Comparison of ENCODE assay signal across 17 cellular contexts in the genomic region with DNA sequence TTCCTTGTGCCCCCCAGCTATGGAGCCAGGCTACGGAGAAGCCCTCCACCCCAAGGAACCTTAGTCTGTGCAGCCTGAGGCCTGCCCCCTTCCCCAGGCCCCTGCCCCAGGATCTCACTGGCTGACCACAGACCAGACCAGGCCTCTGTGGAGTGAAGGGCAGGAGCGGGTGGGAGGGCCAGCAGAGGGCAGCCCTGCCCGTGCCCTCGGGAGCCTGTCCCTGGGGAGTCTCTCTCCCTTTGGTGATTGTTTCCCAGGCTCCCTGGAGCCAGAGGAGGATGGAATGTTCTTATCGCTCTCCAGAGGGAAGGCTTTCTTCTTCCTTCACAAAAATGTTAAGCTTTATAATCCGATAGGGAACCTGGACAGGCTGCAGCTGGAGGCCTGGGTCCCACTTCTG.
DNase-seq lines count a peak whose midpoint lies in the region; ATAC-seq and TF ChIP-seq lines count a peak whose summit lies in the region.
"Had no signal": no experiment of that assay in that cellular context is flagged by ENCODE, and none has a peak within 500 bp of the region (broad histone marks: within the 10 kb centered on the region; RNA-seq: fewer than 3 reads in every experiment).

No MANE protein-coding gene starts in this region.

- H3K36me3 Mint-ChIP-seq in mesothelial cell of epicardium, result no peaks in the 10 kb centered on the region
- H3K36me3 Mint-ChIP-seq in T-helper 2 cell treated with Interferon-gamma antibody and Interleukin-4, amounts not matched to agents 5 μg/mL and 100 μg/mL, for 36 hours (ENCODE audit: low read depth), result no peaks in the 10 kb centered on the region
- H3K36me3 Mint-ChIP-seq: CD8-positive, alpha-beta memory T cell had no signal

- H3K4me3 Mint-ChIP-seq in mesothelial cell of epicardium, result no peak overlapping the region
- no peak overlapping the region for H3K4me3 Mint-ChIP-seq in T-helper 2 cell treated with Interferon-gamma antibody and Interleukin-4, amounts not matched to agents 5 μg/mL and 100 μg/mL, for 36 hours
- H3K4me3 Mint-ChIP-seq: CD8-positive, alpha-beta memory T cell; nephron had no signal

- no peaks in the 10 kb centered on the region for H3K27me3 ChIP-seq in heart left ventricle

- H3K9me3 ChIP-seq in heart left ventricle, result no peaks in the 10 kb centered on the region

- H3K9me3 Mint-ChIP-seq in mesothelial cell of epicardium, result no peaks in the 10 kb centered on the region
- H3K9me3 Mint-ChIP-seq in T-helper 2 cell treated with Interferon-gamma antibody and Interleukin-4, amounts not matched to agents 5 μg/mL and 100 μg/mL, for 36 hours, result no peaks in the 10 kb centered on the region
- H3K9me3 Mint-ChIP-seq: nephron had no signal

- WGBS in heart left ventricle, 4 donors, result 47 to 66% (median 55%) methylated on average over 2 to 6 of the region's 6 CpGs

- H3K36me3 ChIP-seq in heart left ventricle, result no peaks in the 10 kb centered on the region

- TF ChIP-seq POLR2A in heart left ventricle (IDR thresholded peaks at IDR 0.05), result no peak

- peak; percentile 87 for DNase-seq in COLO829 (ENCODE audit: low spot score)
- DNase-seq in heart left ventricle, result peak in 3 of 5 donors; percentile 29 to 56 (median 53)
- no peak for DNase-seq in mesothelial cell of epicardium (ENCODE audit: low spot score in 2 of 2, unreplicated experiment in 2 of 2)
- no peak for DNase-seq in activated T-cell treated with anti-CD3 and anti-CD28 coated beads for 4 hours
- DNase-seq in foreskin fibroblast, result no peak
- DNase-seq in T-helper 2 cell treated with Interferon-gamma antibody and Interleukin-4, amounts not matched to agents 5 μg/mL and 100 μg/mL, for 36 hours (ENCODE audit: low spot score), result no peak
- DNase-seq in GM19238 (ENCODE audit: insufficient read length, low spot score), result no peak
- DNase-seq: ACHN; activated CD4-positive, CD25-positive, alpha-beta regulatory T cell; activated naive CD4-positive, alpha-beta T cell treated with anti-CD3 and anti-CD28 coated beads, Interleukin-2, amount 50 U/mL, for 16 hours; CD8-positive, alpha-beta memory T cell; GF-D8; NCI-H1092 treated with DMSO at 0.1 percent for 48 hours; stimulated activated CD4-positive, alpha-beta T cell treated with anti-CD3 and anti-CD28 coated beads, Interleukin-4, amount 100 ng/mL, for 1 hour had no signal

- H3K4me3 ChIP-seq in heart left ventricle (no peak overlapping the region), foreskin fibroblast (ENCODE audit: low read depth in 1 of 2, low read length in 2 of 2) (no peak overlapping the region)

- H3K4me1 Mint-ChIP-seq in mesothelial cell of epicardium, result peaks cover 15% of the 10 kb centered on the region
- H3K4me1 Mint-ChIP-seq in T-helper 2 cell treated with Interferon-gamma antibody and Interleukin-4, amounts not matched to agents 5 μg/mL and 100 μg/mL, for 36 hours (ENCODE audit: low read depth), result no peaks in the 10 kb centered on the region
- H3K4me1 Mint-ChIP-seq: CD8-positive, alpha-beta memory T cell had no signal

- H3K27ac Mint-ChIP-seq in mesothelial cell of epicardium, result peak overlapping the region; percentile 81
- H3K27ac Mint-ChIP-seq in T-helper 2 cell treated with Interferon-gamma antibody and Interleukin-4, amounts not matched to agents 5 μg/mL and 100 μg/mL, for 36 hours, result no peak overlapping the region
- H3K27ac Mint-ChIP-seq: CD8-positive, alpha-beta memory T cell had no signal

- TF ChIP-seq CTCF in VCaP (conservative IDR thresholded peaks at IDR 0.05), result no peak
- TF ChIP-seq CTCF in heart left ventricle (IDR thresholded peaks at IDR 0.05), result peak; percentile 8 to 57 (median 44)
- no peak for TF ChIP-seq CTCF in mesothelial cell of epicardium (IDR thresholded peaks at IDR 0.05; ENCODE audit: unreplicated experiment)
- TF ChIP-seq CTCF in foreskin fibroblast (IDR thresholded peaks at IDR 0.05; ENCODE audit: low read depth, low read length), result no peak

- ATAC-seq in heart left ventricle, result peak; percentile 59 to 88 (median 83)
- ATAC-seq: sciatic nerve had no signal

- H3K27me3 Mint-ChIP-seq in mesothelial cell of epicardium (ENCODE audit: low read depth), result peaks cover 3% of the 10 kb centered on the region
- H3K27me3 Mint-ChIP-seq in T-helper 2 cell treated with Interferon-gamma antibody and Interleukin-4, amounts not matched to agents 5 μg/mL and 100 μg/mL, for 36 hours (ENCODE audit: low read depth), result no peaks in the 10 kb centered on the region
- H3K27me3 Mint-ChIP-seq: CD8-positive, alpha-beta memory T cell had no signal

- intact Hi-C loops in heart left ventricle (cut with DNase I), result loop anchor here in 2 of 10 donors (5.0 kb wide), 1 partner anchor 711 kb away; no protein-coding TSS in a partner anchor

- H3K4me1 ChIP-seq in heart left ventricle, result peaks cover 0 to 12% (median 7%) of the 10 kb centered on the region in 12 donors

- H3K27ac ChIP-seq in VCaP (peak overlapping the region; percentile 49), heart left ventricle (no peak overlapping the region)

Comparison
In these comparisons a context has a peak if more than half of its experiments do, and no peak if none do; other contexts are left out.
1. DNase-seq: peak in COLO829 (single experiment) and heart left ventricle (3 of 5); none in mesothelial cell of epicardium (0 of 2), activated T-cell treated with anti-CD3 and anti-CD28 coated beads for 4 hours (single experiment), foreskin fibroblast (0 of 2), T-helper 2 cell treated with Interferon-gamma antibody and Interleukin-4, amounts not matched to agents 5 μg/mL and 100 μg/mL, for 36 hours (single experiment) and GM19238 (single experiment).
2. CTCF ChIP-seq: peak in heart left ventricle (12 of 12); none in VCaP (single experiment), mesothelial cell of epicardium (single experiment) and foreskin fibroblast (single experiment).